Comparison of ENCODE assay signal across 8 cellular contexts in the genomic region with DNA sequence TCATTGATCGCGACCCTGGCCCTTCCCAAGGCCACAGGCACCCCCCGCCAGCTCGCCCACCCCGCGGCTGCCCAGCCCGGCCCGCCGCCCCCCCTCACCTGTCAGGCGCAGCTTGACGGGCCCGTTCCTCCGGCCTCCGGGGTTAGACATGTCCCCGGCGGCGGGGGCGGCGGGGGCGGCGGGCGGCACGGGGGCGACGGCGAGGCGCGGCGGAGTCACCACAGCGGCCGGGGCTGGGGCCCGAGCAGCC. TPM values are rescaled to one million over a fixed set of nuclear protein-coding genes. Genes with fewer than 3 reads are reported as not detected.
DNase-seq lines count a peak whose midpoint lies in the region; ATAC-seq and TF ChIP-seq lines count a peak whose summit lies in the region.

No MANE protein-coding gene starts in this region.

- H3K9me3 ChIP-seq in H9 (ENCODE audit: control insufficient read depth, low read depth, low read length) (no peaks in the 10 kb centered on the region), gastroesophageal sphincter (no peaks in the 10 kb centered on the region)

- H3K4ac ChIP-seq in H9 (ENCODE audit: low read depth, low read length), result no peak overlapping the region

- H3K36me3 Mint-ChIP-seq in CD14-positive monocyte (peaks cover 0 to 2% of the 10 kb centered on the region in 2 donors), H9 (ENCODE audit: insufficient read depth in 1 of 3, low read depth in 3 of 3) (peaks cover 2 to 3% (median 2%) of the 10 kb centered on the region in 3 experiments; a peak in 4 of 7 replicates), activated B cell treated with CpG ODN at 0.5 μM for 24 hours (ENCODE audit: low read depth) (peaks cover 7% of the 10 kb centered on the region)

- H2BK120ac ChIP-seq in H9 (ENCODE audit: low read depth, low read length, poor library complexity, severe bottlenecking), result no peak overlapping the region

- no peak overlapping the region for H3K18ac ChIP-seq in H9 (ENCODE audit: insufficient read length, low read depth, low read length)

- intact Hi-C loops in CD14-positive monocyte (cut with micrococcal nuclease), result no loop called here
- intact Hi-C loops in activated B cell treated with CpG ODN at 0.5 μM for 24 hours (cut with micrococcal nuclease), result loop anchor here (5.0 kb wide), 1 partner anchor 514 kb away; no protein-coding TSS in a partner anchor

- no peak overlapping the region for H2BK12ac ChIP-seq in H9 (ENCODE audit: insufficient read length, low read depth, low read length)

- H3K27me3 ChIP-seq in H9 (ENCODE audit: insufficient read depth, low read length) (no peaks in the 10 kb centered on the region), gastroesophageal sphincter (no peaks in the 10 kb centered on the region)

- H3K27me3 Mint-ChIP-seq in CD14-positive monocyte (ENCODE audit: low read depth in 3 of 3) (peaks cover 0 to 2% (median 0%) of the 10 kb centered on the region in 3 donors), H9 (ENCODE audit: low read depth) (peaks cover 2% of the 10 kb centered on the region; the same call in 1 of the 2 replicates), activated B cell treated with CpG ODN at 0.5 μM for 24 hours (no peaks in the 10 kb centered on the region)

- peak overlapping the region; percentile 68 for H3K9ac ChIP-seq in H9 (ENCODE audit: extremely low read depth, insufficient read length, low read length)

- DNase-seq in CD14-positive monocyte (ENCODE audit: low spot score) (no peak), H9 (no peak), activated B cell treated with CpG ODN at 0.5 μM for 24 hours (no peak), putamen (ENCODE audit: low spot score) (peak; percentile 11), iPS-NIHi7 (ENCODE audit: extremely low spot score) (no peak), AG08395 (ENCODE audit: low spot score) (no peak), inferior parietal cortex (ENCODE audit: extremely low spot score) (no peak)

- H3K27ac ChIP-seq in H9 (ENCODE audit: insufficient read length, low read depth, low read length) (no peak overlapping the region), gastroesophageal sphincter (peak overlapping the region; percentile 72 to 96 (median 94))

- WGBS in H9 (ENCODE audit: extremely low coverage, insufficient read length, low lambda C conversion rate), result no CpG with 5 or more reads among the region's 32 CpGs
- WGBS in gastroesophageal sphincter (ENCODE audit: low coverage in 1 of 2), 2 donors, result 0% methylated on average over 2 of the region's 32 CpGs

- H2AFZ ChIP-seq in H9 (ENCODE audit: low read length), result no peak overlapping the region

- H3K4me3 Mint-ChIP-seq in CD14-positive monocyte (peak overlapping the region; percentile 96 to 99), H9 (peak overlapping the region; percentile 97 to 100), activated B cell treated with CpG ODN at 0.5 μM for 24 hours (peak overlapping the region; percentile 96)

- no peaks in the 10 kb centered on the region for H3K79me1 ChIP-seq in H9 (ENCODE audit: insufficient read depth, low read depth, low read length, poor library complexity, severe bottlenecking)

- H3K14ac ChIP-seq in H9 (ENCODE audit: insufficient read depth, low read length), result no peak overlapping the region; the same call in 1 of the 2 replicates

- no peak overlapping the region for H4K5ac ChIP-seq in H9 (ENCODE audit: insufficient read length, low read depth, low read length)

- H4K8ac ChIP-seq in H9 (replicated peaks; ENCODE audit: insufficient read length, low read depth, low read length), result no peak overlapping the region

- no peak overlapping the region for H3K23ac ChIP-seq in H9 (ENCODE audit: insufficient read length, low read depth, low read length)

- H3K27ac Mint-ChIP-seq in CD14-positive monocyte, result peak overlapping the region in 6 of 7 donors; percentile 86 to 96 (median 91)
- peak overlapping the region; percentile 90 to 96 (median 95); a peak in 5 of 7 replicates for H3K27ac Mint-ChIP-seq in H9
- peak overlapping the region; percentile 88 for H3K27ac Mint-ChIP-seq in activated B cell treated with CpG ODN at 0.5 μM for 24 hours

- H2BK20ac ChIP-seq in H9 (ENCODE audit: low read depth, low read length, poor library complexity, severe bottlenecking), result no peak overlapping the region

- H3K36me3 ChIP-seq in gastroesophageal sphincter, result no peaks in the 10 kb centered on the region

- H2BK5ac ChIP-seq in H9 (ENCODE audit: insufficient read length, low read length), result no peak overlapping the region

- no peak overlapping the region for H2AK5ac ChIP-seq in H9 (ENCODE audit: insufficient read length, low read length)

- H3K79me2 ChIP-seq in H9 (ENCODE audit: insufficient read depth, low read length), result peaks cover 13% of the 10 kb centered on the region; the same call in 1 of the 2 replicates

- TF ChIP-seq POLR2A in gastroesophageal sphincter (IDR thresholded peaks at IDR 0.05), result no peak

- no peaks in the 10 kb centered on the region; the same call in 1 of the 2 replicates for H3K4me1 ChIP-seq in H9 (ENCODE audit: insufficient read depth, low read length)
- peaks cover 0 to 50% (median 21%) of the 10 kb centered on the region in 3 donors for H3K4me1 ChIP-seq in gastroesophageal sphincter

- POLR2A ChIA-PET in activated B cell treated with CpG ODN at 0.5 μM for 24 hours (lab: Charles Lee), result interaction anchor here (0.6 to 1.8 kb wide), 7 partner anchors 13 to 919 kb away, joined by 3 to 17 read pairs (median 4); a partner anchor contains a TSS

- TF ChIP-seq CTCF in CD14-positive monocyte (IDR thresholded peaks at IDR 0.05) (no peak), H9 (conservative IDR thresholded peaks at IDR 0.05) (no peak), activated B cell treated with CpG ODN at 0.5 μM for 24 hours (IDR thresholded peaks at IDR 0.05) (no peak), gastroesophageal sphincter (IDR thresholded peaks at IDR 0.05) (no peak)

- TF ChIP-seq EP300 in gastroesophageal sphincter (IDR thresholded peaks at IDR 0.05), result no peak

- H4K91ac ChIP-seq in H9 (ENCODE audit: insufficient read length, low read depth, low read length), result no peak overlapping the region

- CTCF ChIA-PET in activated B cell treated with CpG ODN at 0.5 μM for 24 hours (lab: Charles Lee), result interaction anchor here (0.7 to 1.3 kb wide), 4 partner anchors 12 to 300 kb away, joined by 3 to 5 read pairs (median 3); a partner anchor contains a TSS

- no peaks in the 10 kb centered on the region for H4K20me1 ChIP-seq in H9 (ENCODE audit: control insufficient read depth, insufficient read depth, insufficient read length)

- peak overlapping the region; percentile 83 to 93 for H3K4me3 ChIP-seq in gastroesophageal sphincter

- H3K56ac ChIP-seq in H9 (ENCODE audit: insufficient read length, low read depth, low read length), result no peak overlapping the region

- no peak overlapping the region for H2BK15ac ChIP-seq in H9 (ENCODE audit: low read depth, low read length)

- H3K9me3 Mint-ChIP-seq in CD14-positive monocyte, result no peaks in the 10 kb centered on the region
- H3K9me3 Mint-ChIP-seq in H9, result peaks cover 0 to 3% of the 10 kb centered on the region in 2 experiments; a peak in 2 of 5 replicates
- no peaks in the 10 kb centered on the region for H3K9me3 Mint-ChIP-seq in activated B cell treated with CpG ODN at 0.5 μM for 24 hours

- H3K4me1 Mint-ChIP-seq in CD14-positive monocyte (peaks cover 38% of the 10 kb centered on the region), H9 (peaks cover 14 to 25% of the 10 kb centered on the region in 2 experiments), activated B cell treated with CpG ODN at 0.5 μM for 24 hours (peaks cover 30% of the 10 kb centered on the region)

- H3T11ph ChIP-seq in H9 (ENCODE audit: low read length), result no peak overlapping the region

- H3K4me2 ChIP-seq in H9 (ENCODE audit: insufficient read depth, insufficient read length, low read length), result peak overlapping the region; percentile 95

- ATAC-seq in activated B cell treated with CpG ODN at 0.5 μM for 24 hours (ENCODE audit: low read depth) (no peak), gastroesophageal sphincter (peak; percentile 44)

- H3K23me2 ChIP-seq in H9 (ENCODE audit: insufficient read length, low read depth, low read length, poor library complexity, severe bottlenecking), result peaks cover 7% of the 10 kb centered on the region

RNA-seq across cellular contexts. Expression of a gene that starts 0.5 kb away (rescaled TPM):
- polyA plus RNA-seq in CD14-positive monocyte, result 1 to 10 TPM; 2.2 to 4.5 TPM
- total RNA-seq in H9 (2021) (33.0 and 35.3 TPM in 2 replicates), activated B cell treated with CpG ODN at 0.5 μM for 24 hours (18.9 and 23.0 TPM in 2 replicates), gastroesophageal sphincter (10 to 100 TPM; 35.0 to 60.8 (median 37.9) TPM)
